Comparison of ENCODE assay signal across 10 cellular contexts in genomic region chr7:150983893-150984368, GRCh38. TPM values are rescaled to one million over a fixed set of nuclear protein-coding genes. Genes with fewer than 3 reads are reported as not detected.
DNase-seq lines count a peak whose midpoint lies in the region; TF ChIP-seq lines count a peak whose summit lies in the region.
"Had no signal": no experiment of that assay in that cellular context is flagged by ENCODE, and none has a peak within 500 bp of the region (broad histone marks: within the 10 kb centered on the region; RNA-seq: fewer than 3 reads in every experiment).

No MANE protein-coding gene starts in this region.

- CTCF ChIA-PET in activated naive CD4-positive, alpha-beta T cell treated with anti-CD3 and anti-CD28 coated beads for 36 hours (lab: Charles Lee), result interaction anchor here (0.9 to 5.1 kb wide), 14 partner anchors 10 to 200 kb away, joined by 3 to 74 read pairs (median 5); no protein-coding TSS in a partner anchor

- H3K9ac ChIP-seq in endodermal cell (ENCODE audit: extremely low read depth, low read length, poor library complexity, severe bottlenecking), result no peak overlapping the region
- H3K9ac ChIP-seq: KMS-11 had no signal

- intact Hi-C loops in activated naive CD4-positive, alpha-beta T cell treated with anti-CD3 and anti-CD28 coated beads for 36 hours (cut with micrococcal nuclease), result no loop called here
- intact Hi-C loops in tibial artery (cut with DNase I; ENCODE audit: low total_unique reads), result no loop called here

- no peak overlapping the region for H3K4me3 Mint-ChIP-seq in activated naive CD4-positive, alpha-beta T cell treated with anti-CD3 and anti-CD28 coated beads for 36 hours
- no peak overlapping the region for H3K4me3 Mint-ChIP-seq in endodermal cell
- H3K4me3 Mint-ChIP-seq in progenitor cell of endocrine pancreas (ENCODE audit: low read depth), result no peak overlapping the region

- H3K36me3 ChIP-seq in endodermal cell (ENCODE audit: control insufficient read depth, insufficient read depth, low read length), result no peaks in the 10 kb centered on the region
- H3K36me3 ChIP-seq in tibial artery, result no peaks in the 10 kb centered on the region

- H3K9me3 ChIP-seq in endodermal cell (ENCODE audit: control insufficient read depth, low read length) (no peaks in the 10 kb centered on the region), tibial artery (no peaks in the 10 kb centered on the region)

- WGBS in endodermal cell (ENCODE audit: insufficient coverage in 1 of 2, insufficient read length in 1 of 2), 2 experiments, result 0 to 21% methylated on average over 1 to 2 of the region's 2 CpGs

- peaks cover 27% of the 10 kb centered on the region for H3K27me3 Mint-ChIP-seq in activated naive CD4-positive, alpha-beta T cell treated with anti-CD3 and anti-CD28 coated beads for 36 hours (ENCODE audit: low read depth)
- H3K27me3 Mint-ChIP-seq in endodermal cell (ENCODE audit: insufficient read depth) (peaks cover 86% of the 10 kb centered on the region), progenitor cell of endocrine pancreas (peaks cover 69% of the 10 kb centered on the region)

- no peaks in the 10 kb centered on the region for H3K36me3 Mint-ChIP-seq in activated naive CD4-positive, alpha-beta T cell treated with anti-CD3 and anti-CD28 coated beads for 36 hours (ENCODE audit: low read depth)
- H3K36me3 Mint-ChIP-seq in endodermal cell (ENCODE audit: low read depth) (no peaks in the 10 kb centered on the region), progenitor cell of endocrine pancreas (ENCODE audit: insufficient read depth) (no peaks in the 10 kb centered on the region)

- no peaks in the 10 kb centered on the region for H3K9me3 Mint-ChIP-seq in activated naive CD4-positive, alpha-beta T cell treated with anti-CD3 and anti-CD28 coated beads for 36 hours
- H3K9me3 Mint-ChIP-seq in endodermal cell (no peaks in the 10 kb centered on the region), progenitor cell of endocrine pancreas (ENCODE audit: low read depth) (no peaks in the 10 kb centered on the region)

- peaks cover 20% of the 10 kb centered on the region for H3K4me1 Mint-ChIP-seq in activated naive CD4-positive, alpha-beta T cell treated with anti-CD3 and anti-CD28 coated beads for 36 hours (ENCODE audit: low read depth)
- H3K4me1 Mint-ChIP-seq in endodermal cell, result peaks cover 6% of the 10 kb centered on the region
- H3K4me1 Mint-ChIP-seq in progenitor cell of endocrine pancreas (ENCODE audit: low read depth), result no peaks in the 10 kb centered on the region

- H3K4me3 ChIP-seq in endodermal cell (ENCODE audit: low read length) (no peak overlapping the region), tibial artery (no peak overlapping the region)

- H3K27ac Mint-ChIP-seq in activated naive CD4-positive, alpha-beta T cell treated with anti-CD3 and anti-CD28 coated beads for 36 hours, result no peak overlapping the region
- H3K27ac Mint-ChIP-seq in endodermal cell (no peak overlapping the region), progenitor cell of endocrine pancreas (no peak overlapping the region)

- no peak for TF ChIP-seq CTCF in endodermal cell (conservative IDR thresholded peaks at IDR 0.05)
- no peak for TF ChIP-seq CTCF in progenitor cell of endocrine pancreas (IDR thresholded peaks at IDR 0.05; ENCODE audit: unreplicated experiment)
- TF ChIP-seq CTCF in tibial artery (IDR thresholded peaks at IDR 0.05), result no peak

- peaks cover 58% of the 10 kb centered on the region for H3K27me3 ChIP-seq in endodermal cell (ENCODE audit: control insufficient read depth, insufficient read depth, low read length, poor library complexity, severe bottlenecking)
- H3K27me3 ChIP-seq in tibial artery, result peaks cover 0 to 77% of the 10 kb centered on the region in 2 donors

- peak; percentile 58 for DNase-seq in activated naive CD4-positive, alpha-beta T cell treated with anti-CD3 and anti-CD28 coated beads for 36 hours
- DNase-seq in activated naive CD4-positive, alpha-beta T cell treated with Interleukin-2 at 50 U/mL for 16 hours, result no peak
- peak; percentile 58 for DNase-seq in RKO (ENCODE audit: low spot score)
- DNase-seq in endodermal cell, result peak; percentile 89
- DNase-seq in progenitor cell of endocrine pancreas (ENCODE audit: low spot score, unreplicated experiment), result peak; percentile 63
- no peak for DNase-seq in epidermal melanocyte (ENCODE audit: insufficient read length, low spot score)
- DNase-seq in NCI-H345 (lab: John Stamatoyannopoulos, UW), result no peak
- DNase-seq in tibial artery, result no peak

- H3K27ac ChIP-seq in endodermal cell (ENCODE audit: low read depth, low read length) (no peak overlapping the region), tibial artery (no peak overlapping the region)
- H3K27ac ChIP-seq: KMS-11 had no signal

- no peaks in the 10 kb centered on the region for H3K4me1 ChIP-seq in endodermal cell (ENCODE audit: control insufficient read depth, insufficient read depth, low read length)
- peaks cover 0 to 18% (median 5%) of the 10 kb centered on the region in 4 donors for H3K4me1 ChIP-seq in tibial artery

RNA-seq across cellular contexts. Expression of gene KCNH2, which starts 5.8 kb away (rescaled TPM):
- total RNA-seq in activated naive CD4-positive, alpha-beta T cell treated with anti-CD3 and anti-CD28 coated beads for 36 hours, result under 1 TPM; 0.17 to 0.19 TPM
- 1 to 10 TPM; 1.1 to 1.9 TPM for total RNA-seq in endodermal cell
- 19.3 TPM for polyA plus RNA-seq in endodermal cell (2013, experiment 1 of 2)
- polyA plus RNA-seq in endodermal cell (2013, experiment 2 of 2), result 17.8 TPM
- 6.9 and 9.4 TPM in 2 replicates for total RNA-seq in progenitor cell of endocrine pancreas
- total RNA-seq: glomerular endothelial cell had no signal

RNA-seq across cellular contexts. Expression of gene NOS3, which starts 6.9 kb away (rescaled TPM):
- 1 to 10 TPM; 7.1 to 9.2 TPM for total RNA-seq in activated naive CD4-positive, alpha-beta T cell treated with anti-CD3 and anti-CD28 coated beads for 36 hours
- total RNA-seq in endodermal cell (1 to 10 TPM; 2.3 to 9.1 TPM), progenitor cell of endocrine pancreas (0.74 and 1.1 TPM in 2 replicates)
- polyA plus RNA-seq in endodermal cell (2013, experiment 1 of 2), result 4.0 TPM
- polyA plus RNA-seq in endodermal cell (2013, experiment 2 of 2), result 4.1 TPM

RNA-seq across cellular contexts. Expression of gene ATG9B, which starts 40.4 kb away (rescaled TPM):
- 1 to 10 TPM; 2.8 to 4.0 TPM for total RNA-seq in activated naive CD4-positive, alpha-beta T cell treated with anti-CD3 and anti-CD28 coated beads for 36 hours
- 1 to 10 TPM; 2.0 to 3.0 TPM for total RNA-seq in endodermal cell
- 4.3 TPM for polyA plus RNA-seq in endodermal cell (2013, experiment 1 of 2)
- 4.0 TPM for polyA plus RNA-seq in endodermal cell (2013, experiment 2 of 2)
- total RNA-seq in progenitor cell of endocrine pancreas, result 0.58 and 0.79 TPM in 2 replicates
- total RNA-seq: glomerular endothelial cell had no signal

RNA-seq across cellular contexts. Expression of gene ABCB8, which starts 44.3 kb away (rescaled TPM):
- 10 to 100 TPM; 41.3 to 47.8 TPM for total RNA-seq in activated naive CD4-positive, alpha-beta T cell treated with anti-CD3 and anti-CD28 coated beads for 36 hours
- total RNA-seq in endodermal cell (10 to 100 TPM; 35.9 to 37.2 TPM), progenitor cell of endocrine pancreas (36.0 and 36.2 TPM in 2 replicates)
- polyA plus RNA-seq in endodermal cell (2013, experiment 1 of 2), result 27.6 TPM
- polyA plus RNA-seq in endodermal cell (2013, experiment 2 of 2), result 25.8 TPM

Comparison
In these comparisons a context has a peak if more than half of its experiments do, and no peak if none do; other contexts are left out.
1. DNase-seq: peak in activated naive CD4-positive, alpha-beta T cell treated with anti-CD3 and anti-CD28 coated beads for 36 hours (single experiment), RKO (single experiment), endodermal cell (single experiment) and progenitor cell of endocrine pancreas (single experiment); none in activated naive CD4-positive, alpha-beta T cell treated with Interleukin-2 at 50 U/mL for 16 hours (single experiment), epidermal melanocyte (single experiment), NCI-H345 (single experiment) and tibial artery (0 of 2).